22 cellular contexts compared by ENCODE assay signal in the genomic region with DNA sequence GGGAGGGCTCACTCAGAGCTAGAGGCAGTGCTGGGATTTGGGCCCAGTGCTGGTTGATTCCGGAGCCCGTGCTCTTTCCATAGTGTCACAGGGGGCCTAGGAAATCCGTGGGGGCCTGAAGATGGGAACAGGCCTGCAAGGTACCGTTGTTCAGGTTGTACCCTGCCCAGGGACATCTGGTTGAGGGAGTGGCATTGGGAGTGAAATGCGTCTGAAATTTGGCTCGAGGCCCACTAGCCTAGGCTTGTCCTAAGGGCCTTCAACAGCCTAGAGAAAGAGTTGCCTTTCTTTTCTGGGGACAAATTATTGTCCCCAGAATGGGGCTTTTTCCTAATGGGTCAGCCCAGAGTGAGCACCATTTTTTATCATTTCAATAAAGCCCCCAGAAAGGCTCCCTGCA.
"Had no signal": no experiment of that assay in that cellular context is flagged by ENCODE, and none has a peak within 500 bp of the region (broad histone marks: within the 10 kb centered on the region; RNA-seq: fewer than 3 reads in every experiment).

No MANE protein-coding gene starts in this region.

- H3K4me1 Mint-ChIP-seq: activated CD4-positive, alpha-beta T cell treated with anti-CD3 and anti-CD28 coated beads for 36 hours; activated naive CD8-positive, alpha-beta T cell treated with anti-CD3 and anti-CD28 coated beads, Interleukin-2, amount 10 ng/mL, durations not matched to agents 7 days and 5 days had no signal

- H3K9me3 Mint-ChIP-seq: activated CD8-positive, alpha-beta T cell treated with anti-CD3 and anti-CD28 coated beads for 36 hours; activated naive CD8-positive, alpha-beta T cell treated with anti-CD3 and anti-CD28 coated beads, Interleukin-2, amount 10 ng/mL, durations not matched to agents 7 days and 5 days had no signal

- H3K27ac Mint-ChIP-seq: activated CD4-positive, alpha-beta T cell treated with anti-CD3 and anti-CD28 coated beads for 36 hours; activated CD8-positive, alpha-beta T cell treated with anti-CD3 and anti-CD28 coated beads for 36 hours; activated naive CD8-positive, alpha-beta T cell treated with anti-CD3 and anti-CD28 coated beads, Interleukin-2, amount 10 ng/mL, durations not matched to agents 7 days and 5 days had no signal

- ATAC-seq: activated CD4-positive, alpha-beta T cell treated with anti-CD3 and anti-CD28 coated beads for 36 hours; activated CD8-positive, alpha-beta T cell treated with anti-CD3 and anti-CD28 coated beads for 36 hours; Panc1; Right ventricle myocardium inferior had no signal

- DNase-seq: activated CD4-positive, alpha-beta T cell treated with anti-CD3 and anti-CD28 coated beads for 36 hours; activated CD4-positive, alpha-beta T cell treated with anti-CD3 and anti-CD28 coated beads, Interleukin-2, amount 50 U/mL, for 1 hour; activated CD8-positive, alpha-beta memory T cell treated with anti-CD3 and anti-CD28 coated beads, Interleukin-2, amount 50 U/mL, for 4 hours; activated CD8-positive, alpha-beta T cell treated with anti-CD3 and anti-CD28 coated beads for 36 hours; activated naive CD4-positive, alpha-beta T cell treated with anti-CD3 and anti-CD28 coated beads, Interleukin-2, amount 50 U/mL, for 16 hours; activated naive CD8-positive, alpha-beta T cell treated with anti-CD3 and anti-CD28 coated beads, Interleukin-2, amount 10 ng/mL, durations not matched to agents 7 days and 5 days; adrenal gland; anterior cingulate cortex; cerebellar nuclear complex; Kasumi-1; KBM-7; NCI-H1105 treated with DMSO at 0.1 percent for 48 hours; NCI-H146; NCI-H187 treated with DMSO at 0.1 percent for 48 hours; NCI-H2081 treated with DMSO at 0.1 percent for 48 hours; NCI-H510A treated with DMSO at 0.1 percent for 48 hours; NCI-H774; NK-92 treated with Interleukin-12 subunit alpha and Interleukin-12 subunit beta, amount 100 ng/mL, for 24 hours; RPMI8226; T-helper 1 cell had no signal

- H3K4me3 Mint-ChIP-seq: activated CD4-positive, alpha-beta T cell treated with anti-CD3 and anti-CD28 coated beads for 36 hours; activated CD8-positive, alpha-beta T cell treated with anti-CD3 and anti-CD28 coated beads for 36 hours; activated naive CD8-positive, alpha-beta T cell treated with anti-CD3 and anti-CD28 coated beads, Interleukin-2, amount 10 ng/mL, durations not matched to agents 7 days and 5 days had no signal

- H3K36me3 Mint-ChIP-seq: activated naive CD8-positive, alpha-beta T cell treated with anti-CD3 and anti-CD28 coated beads, Interleukin-2, amount 10 ng/mL, durations not matched to agents 7 days and 5 days had no signal
